In the genomic region with DNA sequence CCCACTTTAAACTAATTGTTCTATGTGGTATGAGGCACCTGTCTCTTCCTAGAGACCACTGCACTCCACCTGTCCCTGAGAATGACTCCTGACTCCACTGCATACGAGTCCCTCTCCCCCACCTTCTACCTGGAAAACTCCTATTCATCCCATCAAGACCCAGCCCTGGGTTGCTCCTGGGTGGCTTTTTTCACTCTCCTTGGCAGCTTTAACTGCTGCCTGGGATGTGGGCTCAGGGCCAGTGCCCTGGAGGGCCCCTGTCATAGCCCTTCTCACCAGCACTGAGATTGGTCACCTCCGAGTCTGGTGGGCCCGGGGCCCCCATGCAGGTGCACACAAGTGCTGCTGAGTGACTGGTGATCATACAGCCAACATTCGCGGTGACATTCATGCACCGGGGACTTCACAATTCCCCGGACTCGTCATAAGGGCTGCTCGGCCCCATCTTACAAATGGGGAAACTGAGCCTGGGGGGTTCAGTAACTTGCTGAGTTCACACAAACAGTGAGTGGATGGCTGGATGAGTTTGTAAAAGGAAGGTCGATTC, we compare ENCODE assay signal across 1 cellular context.
TF ChIP-seq lines count a peak whose summit lies in the region.

No MANE protein-coding gene starts in this region.

TF ChIP-seq in endothelial cell of umbilical vein, 7 proteins besides CTCF, POLR2A, EP300 and RAD21 (continued from another document):
- no peak for TF ChIP-seq POLR2AphosphoS5 (IDR thresholded peaks at IDR 0.05; ENCODE audit: insufficient read depth, low read depth, low read length)
- TF ChIP-seq, protein P1, sequence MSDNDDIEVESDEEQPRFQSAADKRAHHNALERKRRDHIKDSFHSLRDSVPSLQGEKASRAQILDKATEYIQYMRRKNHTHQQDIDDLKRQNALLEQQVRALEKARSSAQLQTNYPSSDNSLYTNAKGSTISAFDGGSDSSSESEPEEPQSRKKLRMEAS (IDR thresholded peaks at IDR 0.05; ENCODE audit: insufficient read depth, insufficient read length): no peak
TF ChIP-seq in endothelial cell of umbilical vein: peak in this region for 0.
